Comparison of ENCODE assay signal across 1 cellular context in genomic region chr10:78956391-78956790, GRCh38.
TF ChIP-seq lines count a peak whose summit lies in the region.

No MANE protein-coding gene starts in this region.

TF ChIP-seq in WTC11, 78 proteins besides CTCF, POLR2A, EP300 and RAD21 (continued from another document):
- no peak for TF ChIP-seq AFF4 (CRISPR knock-in tag; IDR thresholded peaks at IDR 0.05; ENCODE audit: borderline replicate concordance)
